Comparison of ENCODE assay signal across 20 cellular contexts in the genomic region with DNA sequence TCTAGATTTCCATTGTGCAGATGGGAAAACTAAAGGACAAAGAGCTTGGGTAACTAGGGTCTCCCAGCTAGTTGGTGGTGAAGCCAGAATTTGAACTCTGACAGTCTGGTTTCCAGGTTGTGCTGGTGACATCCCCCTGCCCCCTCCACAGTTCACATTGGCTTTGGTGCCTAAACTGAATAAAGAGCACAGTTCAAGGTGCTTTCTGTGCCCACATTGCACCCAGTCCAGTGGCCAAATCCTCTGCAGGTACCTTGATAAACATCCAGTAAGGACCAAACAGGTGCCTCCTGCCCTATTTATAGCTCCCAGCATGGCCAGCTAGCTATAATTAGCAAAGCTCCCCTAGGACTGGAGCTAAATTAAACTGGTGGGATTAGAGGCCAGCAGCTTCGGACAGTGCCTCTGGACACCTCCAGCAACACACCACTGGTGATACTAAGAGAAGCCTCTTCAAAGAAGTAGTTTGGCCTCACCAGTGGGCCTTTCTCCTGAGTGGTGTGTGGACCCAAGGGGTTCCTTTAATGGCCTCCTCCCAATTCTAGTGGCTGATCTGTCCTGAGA. TPM values are rescaled to one million over a fixed set of nuclear protein-coding genes. Genes with fewer than 3 reads are reported as not detected.
"Had no signal": no experiment of that assay in that cellular context is flagged by ENCODE, and none has a peak within 500 bp of the region (broad histone marks: within the 10 kb centered on the region; RNA-seq: fewer than 3 reads in every experiment).

No MANE protein-coding gene starts in this region.

- H3K27me3 ChIP-seq: neural progenitor cell, suprapubic skin, transverse colon had no signal

- ATAC-seq: esophagus mucosa; naive thymus-derived CD8-positive, alpha-beta T cell; stimulated activated effector memory CD8-positive, alpha-beta T cell treated with anti-CD3 and anti-CD28 coated beads, Interleukin-12 subunit alpha, Interleukin-12 subunit beta, amount 100 ng/mL, for 72 hours; stimulated activated naive CD8-positive, alpha-beta T cell treated with anti-CD3 and anti-CD28 coated beads, Interleukin-15, amount 100 ng/mL, for 72 hours had no signal

- H3K9ac ChIP-seq: neural progenitor cell had no signal

- H3K4me3 ChIP-seq: lung, neural progenitor cell, skin epidermis, suprapubic skin, transverse colon had no signal

- H3K9me3 ChIP-seq: suprapubic skin, transverse colon had no signal

- H3K4me1 ChIP-seq: neural progenitor cell, suprapubic skin had no signal

- H3K36me3 ChIP-seq: neural progenitor cell, suprapubic skin, transverse colon had no signal

- DNase-seq: activated CD4-positive, alpha-beta memory T cell treated with anti-CD3 and anti-CD28 coated beads for 36 hours; activated CD4-positive, alpha-beta T cell treated with anti-CD3 and anti-CD28 coated beads for 48 hours; activated CD4-positive, CD25-positive, alpha-beta regulatory T cell; activated naive CD4-positive, alpha-beta T cell treated with Interleukin-2 at 50 U/mL for 16 hours; activated naive CD8-positive, alpha-beta T cell treated with anti-CD3 and anti-CD28 coated beads for 36 hours; activated T-cell treated with anti-CD3 and anti-CD28 coated beads, Interleukin-2, amount 50 U/mL, for 48 hours; effector memory CD4-positive, alpha-beta T cell; head of caudate nucleus; left cardiac atrium; naive thymus-derived CD8-positive, alpha-beta T cell; retina; stimulated activated CD4-positive, alpha-beta T cell treated with anti-CD3 and anti-CD28 coated beads, Interleukin-2, amount 100 ng/mL, for 24 hours; stimulated activated naive CD8-positive, alpha-beta T cell treated with anti-CD3 and anti-CD28 coated beads, Interleukin-15, amount 100 ng/mL, for 72 hours; transverse colon had no signal

- H3K27ac ChIP-seq: neural progenitor cell, suprapubic skin, transverse colon had no signal

RNA-seq across cellular contexts. Expression of gene KCNMA1, which starts 59.9 kb away (rescaled TPM):
- total RNA-seq: activated CD4-positive, alpha-beta memory T cell treated with anti-CD3 and anti-CD28 coated beads for 36 hours; activated naive CD8-positive, alpha-beta T cell treated with anti-CD3 and anti-CD28 coated beads for 36 hours; naive thymus-derived CD8-positive, alpha-beta T cell had no signal
